8 cellular contexts compared by ENCODE assay signal in genomic region chr20:3406481-3407425, GRCh38. TPM values are rescaled to one million over a fixed set of nuclear protein-coding genes. Genes with fewer than 3 reads are reported as not detected.
DNase-seq lines count a peak whose midpoint lies in the region; ATAC-seq, FAIRE-seq and TF ChIP-seq lines count a peak whose summit lies in the region.

No MANE protein-coding gene starts in this region.

- H2AFZ ChIP-seq in OCI-LY3 (ENCODE audit: low read depth, low read length), result peak overlapping the region; percentile 53
- peak overlapping the region; percentile 77 for H2AFZ ChIP-seq in K562 (ENCODE audit: low read depth, low read length)

- H3K27ac ChIP-seq in OCI-LY3 (ENCODE audit: low read length) (no peak overlapping the region), K562 (ENCODE audit: extremely low read depth, low read depth, low read length) (peak overlapping the region; percentile 72), prostate gland (peak overlapping the region; percentile 88 to 94)

- H3K27me3 ChIP-seq in OCI-LY3 (ENCODE audit: low read depth, low read length) (peaks cover 21% of the 10 kb centered on the region), K562 (ENCODE audit: control insufficient read depth in 2 of 2, insufficient read depth in 2 of 2, low read length in 2 of 2) (no peaks in the 10 kb centered on the region), prostate gland (replicated peaks; ENCODE audit: insufficient read depth) (no peaks in the 10 kb centered on the region)

- no peaks in the 10 kb centered on the region for H3K79me2 ChIP-seq in OCI-LY3 (ENCODE audit: low read length)
- H3K79me2 ChIP-seq in K562 (ENCODE audit: control insufficient read depth, insufficient read depth, low read length), result peaks cover 15% of the 10 kb centered on the region

- H3K4me2 ChIP-seq in OCI-LY3 (ENCODE audit: low read length) (peak overlapping the region; percentile 86), K562 (ENCODE audit: insufficient read depth, low read length) (peak overlapping the region; percentile 88)

- DNase-seq in AG09309 (ENCODE audit: low read depth) (peak; percentile 21), GM20000 (ENCODE audit: low spot score) (peak; percentile 35), K562 (ENCODE audit: extremely low read depth in 1 of 4, low spot score in 3 of 4) (peak; percentile 17 to 38 (median 22)), hippocampal formation (lab: John Stamatoyannopoulos, UW) (peak; percentile 70 to 74), prostate gland (ENCODE audit: low spot score) (peak; percentile 37), cortex of kidney (lab: John Stamatoyannopoulos, UW) (no peak), GM12891 (ENCODE audit: insufficient read length, low spot score) (no peak)

- WGBS in K562 (ENCODE audit: insufficient coverage, low coverage, missing lambda C conversion rate), result 14% methylated on average over 30 of the region's 47 CpGs
- 2% methylated on average over 41 of the region's 47 CpGs for WGBS in prostate gland

- H3K4me1 ChIP-seq in OCI-LY3 (ENCODE audit: low read length) (peaks cover 6% of the 10 kb centered on the region), K562 (replicated peaks in 1 of 2; ENCODE audit: control insufficient read depth in 2 of 2, insufficient read depth in 2 of 2, low read length in 2 of 2) (peaks cover 8 to 10% of the 10 kb centered on the region in 2 experiments; a peak in 4 of 5 replicates), prostate gland (replicated peaks) (no peaks in the 10 kb centered on the region)

- TF ChIP-seq EP300 in K562 (IDR thresholded peaks at IDR 0.05; ENCODE audit: low read length), result no peak

- TF ChIP-seq CTCF in AG09309 (IDR thresholded peaks at IDR 0.05; ENCODE audit: control insufficient read depth, insufficient read depth, low read depth, low read length, missing control alignments) (peak; percentile 6), GM20000 (IDR thresholded peaks at IDR 0.05; ENCODE audit: extremely low read depth, missing control alignments) (no peak), OCI-LY3 (IDR thresholded peaks at IDR 0.05; ENCODE audit: low read depth, low read length) (no peak), K562 (IDR thresholded peaks at IDR 0.05 in 2 of 3, conservative IDR thresholded peaks at IDR 0.05 in 1 of 3; ENCODE audit: insufficient read depth in 2 of 3, low read depth in 1 of 3, low read length in 3 of 3) (no peak), prostate gland (IDR thresholded peaks at IDR 0.05) (no peak)

- no peaks in the 10 kb centered on the region for H3K36me3 ChIP-seq in OCI-LY3 (replicated peaks; ENCODE audit: low read depth, low read length)
- H3K36me3 ChIP-seq in K562 (ENCODE audit: control insufficient read depth, insufficient read depth, low read length), result no peaks in the 10 kb centered on the region
- H3K36me3 ChIP-seq in prostate gland, result no peaks in the 10 kb centered on the region

- H3K9ac ChIP-seq in OCI-LY3 (ENCODE audit: low read length), result peak overlapping the region; percentile 72
- H3K9ac ChIP-seq in K562 (ENCODE audit: insufficient read depth in 1 of 2, low read depth in 2 of 2, low read length in 2 of 2), result peak overlapping the region; percentile 78 to 94

- H3K4me3 ChIP-seq in AG09309 (ENCODE audit: control insufficient read depth, low read depth, low read length) (peak overlapping the region; percentile 75), OCI-LY3 (ENCODE audit: low read length) (peak overlapping the region; percentile 80), K562 (peak overlapping the region; percentile 80), prostate gland (peak overlapping the region; percentile 83 to 85)

- no TSS peak for BruUV-seq in K562 (replicated peaks; lab: Mats Ljungman, UMichigan)

- intact Hi-C loops in K562 (cut with micrococcal nuclease) (no loop called here), prostate gland (cut with DNase I) (loop anchor here (5.0 kb wide), 1 partner anchor 66 kb away; the partner anchor contains the start of gene ATRN)

- POLR2A ChIA-PET in K562 (lab: Yijun Ruan, JAX), result interaction anchor here (1.0 kb wide), 1 partner anchor 8 kb away, joined by 3 read pairs; no protein-coding TSS in a partner anchor

- in situ Hi-C loops in K562 (cut with MboI), result no loop called here

- H3K9me3 ChIP-seq in OCI-LY3 (ENCODE audit: insufficient read depth, low read length), result no peaks in the 10 kb centered on the region
- no peaks in the 10 kb centered on the region for H3K9me3 ChIP-seq in K562 (replicated peaks; ENCODE audit: control insufficient read depth, insufficient read depth, low read depth, low read length)
- H3K9me3 ChIP-seq in prostate gland, result no peaks in the 10 kb centered on the region

- no peak for TF ChIP-seq RAD21 in K562 (CRISPR knock-in tag; conservative IDR thresholded peaks at IDR 0.05 in 1 of 2, IDR thresholded peaks at IDR 0.05 in 1 of 2)

- TF ChIP-seq POLR2A in K562 (conservative IDR thresholded peaks at IDR 0.05) (no peak), prostate gland (IDR thresholded peaks at IDR 0.05) (no peak), GM12891 (IDR thresholded peaks at IDR 0.05; ENCODE audit: low read depth, low read length) (no peak)

- CTCF ChIA-PET in K562 (lab: Yijun Ruan, JAX; ENCODE audit: low intra/inter-chr PET ratio), result no interaction called here

- FAIRE-seq in K562 (lab: Jason Lieb, UNC) (no peak), GM12891 (lab: Jason Lieb, UNC) (no peak)

- peak; percentile 26 for ATAC-seq in K562

- no peaks in the 10 kb centered on the region for H3K9me1 ChIP-seq in K562 (ENCODE audit: control insufficient read depth, insufficient read depth, low read length)

- no peaks in the 10 kb centered on the region for H4K20me1 ChIP-seq in OCI-LY3 (ENCODE audit: insufficient read depth, low read length)
- no peaks in the 10 kb centered on the region for H4K20me1 ChIP-seq in K562 (replicated peaks; ENCODE audit: control insufficient read depth, insufficient read depth, low read length)

TF ChIP-seq in K562, 482 proteins besides CTCF, POLR2A, EP300 and RAD21 (continues in another document):
- TF ChIP-seq MNT (conservative IDR thresholded peaks at IDR 0.05) (0 out of 4 replicates have a peak, but pooled peaks of 1 of the 2 experiments have one; percentile 5), KLF6 (CRISPR knock-in tag; IDR thresholded peaks at IDR 0.05; ENCODE audit: borderline replicate concordance) (peak; percentile 49; the same call in 1 of the 2 replicates), ZNF584 (CRISPR knock-in tag; IDR thresholded peaks at IDR 0.05; ENCODE audit: low read depth) (peak; percentile 76), EP400 (IDR thresholded peaks at IDR 0.05) (0 out of 2 replicates have a peak, but pooled peaks have one; percentile 10)

TF ChIP-seq in GM12891, 5 proteins besides CTCF, POLR2A, EP300 and RAD21:
- TF ChIP-seq PAX5 (IDR thresholded peaks at IDR 0.05; ENCODE audit: insufficient read depth, low read length, severe bottlenecking), result no peak
- no peak for TF ChIP-seq SPI1 (IDR thresholded peaks at IDR 0.05; ENCODE audit: low read depth, low read length)
- TF ChIP-seq POLR2AphosphoS5 (IDR thresholded peaks at IDR 0.05; ENCODE audit: low read depth, low read length), result no peak
- no peak for TF ChIP-seq TAF1 (IDR thresholded peaks at IDR 0.05; ENCODE audit: low read depth, low read length)
- no peak for TF ChIP-seq POU2F2 (IDR thresholded peaks at IDR 0.05; ENCODE audit: low read depth, low read length)

RNA-seq across cellular contexts. Expression of gene DNAAF9, which starts 0.7 kb away (rescaled TPM):
- 17.2 and 19.7 TPM in 2 replicates for total RNA-seq in K562 (2011; cell fraction: chromatin; rRNA removed; ENCODE audit: low replicate concordance)
- total RNA-seq in K562 (2011; cell fraction: nucleolus; rRNA removed), result 7.3 and 8.0 TPM in 2 replicates
- total RNA-seq in K562 (2011; cell fraction: nucleoplasm; rRNA removed), result 9.3 and 9.8 TPM in 2 replicates
- total RNA-seq in K562 (2014; rRNA removed) (1.3 and 1.5 TPM in 2 replicates), K562 (2014; rRNA removed; fragmentation: Illumina TruSeq; extraction: Trizol) (2.1 and 2.6 TPM in 2 replicates), K562 (2015; rRNA removed; fragmentation: Illumina TruSeq; extraction: Trizol) (2.2 and 2.3 TPM in 2 replicates), K562 (2021) (2.5 and 2.9 TPM in 2 replicates), prostate gland (10 to 100 TPM; 10.9 to 24.8 TPM)
- polyA plus RNA-seq in K562 (2011; rRNA removed) (2.7 and 4.1 TPM in 2 replicates), K562 (2014; fragmentation: Illumina TruSeq; extraction: Trizol) (1.9 and 2.2 TPM in 2 replicates), K562 (2014; fragmentation: Nextera tagmentation; extraction: Ambion mirVana) (under 1 TPM; 0.42 to 0.49 TPM), K562 (2014; rRNA removed) (1.7 and 1.8 TPM in 2 replicates)
- 1.3 and 2.9 TPM in 2 replicates for polyA plus RNA-seq in K562 (2011; cell fraction: cytosol; rRNA removed)
- polyA plus RNA-seq in K562 (2011; cell fraction: nucleus; rRNA removed), result 5.8 and 9.1 TPM in 2 replicates
- polyA plus RNA-seq in K562 (2012), result 1.8 and 2.8 TPM in 2 replicates
- 4.9 and 8.1 TPM in 2 replicates for polyA minus RNA-seq in K562 (2011; rRNA and poly(A)+ RNA removed)
- 1.9 and 4.6 TPM in 2 replicates for polyA minus RNA-seq in K562 (2011; cell fraction: cytosol; rRNA and poly(A)+ RNA removed)
- 3.9 and 8.2 TPM in 2 replicates for polyA minus RNA-seq in K562 (2011; cell fraction: nucleus; rRNA and poly(A)+ RNA removed)
- polyA plus RNA-seq in GM12891 (2012; ENCODE audit: low read depth, missing spikeins), result 0.63 TPM

Comparison
In these comparisons a context has a peak if more than half of its experiments do, and no peak if none do; other contexts are left out.
1. DNase-seq: peak in AG09309 (single experiment), GM20000 (single experiment), K562 (4 of 4), hippocampal formation (2 of 2) and prostate gland (single experiment); none in cortex of kidney (single experiment) and GM12891 (single experiment).
2. Peak in every context shown above with its lines, with median percentiles within 50 percentile points of each other: H3K4me3 ChIP-seq.